Comparison of ENCODE assay signal across 8 cellular contexts in genomic region chr1:212035123-212035834, GRCh38. TPM values are rescaled to one million over a fixed set of nuclear protein-coding genes. Genes with fewer than 3 reads are reported as not detected.
A peak's percentile ranks its signal among the peaks of the same experiment; 100 is the strongest.
DNase-seq lines count a peak whose midpoint lies in the region; ATAC-seq and TF ChIP-seq lines count a peak whose summit lies in the region.

TSS of gene DTL (plus strand) at chr1:212035748. CDS start at chr1:212035891, 143 bp downstream.
TSS of gene INTS7 (minus strand) at chr1:212035557. CDS start at chr1:212035437, 120 bp downstream.

- in situ Hi-C loops in KBM-7 (cut with MboI; ENCODE audit: low pct_unique_long_range_greater_than_20kb, low sequenced_read_pairs): loop anchor here (25.0 kb wide), 1 partner anchor 348 kb away; the partner anchor contains the start of gene NEK2

- H3F3A ChIP-seq in PC-9 (ENCODE audit: insufficient read depth, low read depth): peaks cover 30% of the 10 kb centered on the region

- peak within 1 kb of the TSS; percentile 86 for H3K4me2 ChIP-seq in PC-9

- POLR2A ChIA-PET in PC-9 (lab: Charles Lee; ENCODE audit: unreplicated experiment): interaction anchor here (0.5 to 1.5 kb wide), 8 partner anchors 49 to 397 kb away, joined by 3 to 8 read pairs (median 4); partner anchors contain the start of gene NEK2

- H3K9me2 ChIP-seq in PC-9 (ENCODE audit: insufficient read depth): no peaks in the 10 kb centered on the region

- H3K27ac ChIP-seq in PC-9: peak within 1 kb of the TSS; percentile 55
- peak within 1 kb of the TSS; percentile 79 for H3K27ac ChIP-seq in epithelial cell of prostate

- H4K20me1 ChIP-seq in PC-9 (ENCODE audit: insufficient read depth): no peaks in the 10 kb centered on the region

- H3K9me3 ChIP-seq in PC-9 (ENCODE audit: insufficient read depth, low read depth) (no peaks in the 10 kb centered on the region), mucosa of descending colon (no peaks in the 10 kb centered on the region)

- peak within 1 kb of the TSS; percentile 99 for H2AFZ ChIP-seq in PC-9

- H3K4me3 ChIP-seq in PC-9 (peak within 1 kb of the TSS; percentile 93), mucosa of descending colon (peak within 1 kb of the TSS; percentile 25)

- 0 out of 2 replicates have a peak, but pooled peaks cover 2% of the 10 kb centered on the region for H3K36me3 ChIP-seq in PC-9 (ENCODE audit: low read depth)
- peaks cover 7% of the 10 kb centered on the region for H3K36me3 ChIP-seq in mucosa of descending colon (ENCODE audit: low read depth)

- peak; percentile 77 for ATAC-seq in GM21717 (IDR thresholded peaks at IDR 0.05; ENCODE audit: unreplicated experiment)
- ATAC-seq in mucosa of descending colon: peak; percentile 94

- peak; percentile 81 for TF ChIP-seq CTCF in PC-9 (conservative IDR thresholded peaks at IDR 0.05)
- TF ChIP-seq CTCF in mucosa of descending colon (IDR thresholded peaks at IDR 0.05): peak; percentile 90

- BruUV-seq in PC-9 (replicated peaks; lab: Mats Ljungman, UMichigan): no TSS peak

- CTCF ChIA-PET in PC-9 (lab: Charles Lee): interaction anchor here (0.5 to 2.1 kb wide), 21 partner anchors 19 to 1021 kb away, joined by 3 to 47 read pairs (median 4); no protein-coding TSS in a partner anchor

- peaks cover 83% of the 10 kb centered on the region for H3K79me2 ChIP-seq in PC-9 (ENCODE audit: low read depth)

- intact Hi-C loops in PC-9 (cut with micrococcal nuclease; ENCODE audit: unreplicated experiment): loop anchor here (1.0 to 10.0 kb wide), 5 partner anchors 23 to 420 kb away; no protein-coding TSS in a partner anchor
- intact Hi-C loops in mucosa of descending colon (cut with DNase I, micrococcal nuclease): no loop called here

- H3K4me1 ChIP-seq in PC-9 (replicated peaks; ENCODE audit: insufficient read depth): peaks cover 50% of the 10 kb centered on the region
- H3K4me1 ChIP-seq in mucosa of descending colon (ENCODE audit: low read depth): peaks cover 21% of the 10 kb centered on the region

- peak; percentile 98 for DNase-seq in DMS79 (lab: John Stamatoyannopoulos, UW)
- DNase-seq in KBM-7: peak; percentile 99
- DNase-seq in PC-9: peak; percentile 97 to 98
- peak; percentile 96 for DNase-seq in activated T-cell treated with anti-CD3 and anti-CD28 coated beads, Interleukin-2, amount 50 U/mL, for 1 hour
- DNase-seq in epithelial cell of prostate (ENCODE audit: low read depth, low spot score): peak; percentile 91
- DNase-seq in mucosa of descending colon: peak; percentile 98 to 99 (median 98)
- peak; percentile 95 for DNase-seq in stimulated activated CD8-positive, alpha-beta memory T cell treated with anti-CD3 and anti-CD28 coated beads, Interleukin-4, amount 100 ng/mL, for 24 hours (ENCODE audit: low read depth)

- no peaks in the 10 kb centered on the region for H3K27me3 ChIP-seq in PC-9 (ENCODE audit: insufficient read depth, low read depth)

RNA-seq across cellular contexts. Expression of gene DTL, which starts in this region (rescaled TPM):
- 22.5 TPM in 2 replicates for total RNA-seq in PC-9 (2021)
- 10 to 100 TPM in 1 of 3 donors, 1 to 10 TPM in 2; 1.4 to 12.0 (median 3.2) TPM for total RNA-seq in mucosa of descending colon

RNA-seq across cellular contexts. Expression of gene INTS7, which starts in this region (rescaled TPM):
- total RNA-seq in PC-9 (2021): 18.4 and 24.7 TPM in 2 replicates
- 10 to 100 TPM; 13.3 to 16.0 (median 13.3) TPM for total RNA-seq in mucosa of descending colon

Comparison
In these comparisons a context has a peak if more than half of its experiments do, and no peak if none do; other contexts are left out.
1. Peak in every context shown above with its lines: DNase-seq, ATAC-seq, H3K4me3 ChIP-seq and H3K27ac ChIP-seq.